Comparison of ENCODE assay signal across 23 cellular contexts in the genomic region with DNA sequence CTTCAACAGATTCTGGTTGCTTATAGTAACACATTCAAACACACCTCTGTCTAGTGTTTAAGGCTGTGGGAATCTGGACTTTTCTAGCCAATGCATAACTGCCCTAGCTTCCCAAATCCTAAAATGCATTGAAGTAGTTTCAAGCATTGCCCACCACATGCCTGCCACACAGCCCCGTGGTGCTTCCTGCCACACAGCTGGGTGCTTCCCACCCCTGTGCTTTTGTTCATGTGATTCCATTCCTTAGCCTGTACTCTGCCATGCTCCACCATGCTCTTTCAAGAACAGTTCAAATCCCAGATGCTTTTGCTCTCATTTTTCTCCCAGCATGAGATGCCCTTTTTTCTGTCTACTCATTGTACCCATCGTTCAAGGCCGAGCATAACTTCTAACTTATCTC. TPM values are rescaled to one million over a fixed set of nuclear protein-coding genes. Genes with fewer than 3 reads are reported as not detected.
DNase-seq lines count a peak whose midpoint lies in the region; ATAC-seq and TF ChIP-seq lines count a peak whose summit lies in the region.
"Had no signal": no experiment of that assay in that cellular context is flagged by ENCODE, and none has a peak within 500 bp of the region (broad histone marks: within the 10 kb centered on the region; RNA-seq: fewer than 3 reads in every experiment).

No MANE protein-coding gene starts in this region.

- H3K4me1 ChIP-seq in DND-41 (ENCODE audit: insufficient read depth, low read length): peaks cover 31% of the 10 kb centered on the region
- peaks cover 15% of the 10 kb centered on the region for H3K4me1 ChIP-seq in OCI-LY7 (ENCODE audit: insufficient read depth, low read length, poor library complexity, severe bottlenecking)
- H3K4me1 ChIP-seq in mesenchymal stem cell (ENCODE audit: control insufficient read depth, insufficient read depth, low read depth, low read length): peaks cover 2% of the 10 kb centered on the region
- H3K4me1 ChIP-seq in CD8-positive, alpha-beta memory T cell (ENCODE audit: insufficient read depth, low read length): peaks cover 37% of the 10 kb centered on the region

- peak overlapping the region in 2 of 7 donors; percentile 6 to 12 for H3K4me3 Mint-ChIP-seq in CD8-positive, alpha-beta memory T cell

- 63% methylated on average over 3 of the region's 3 CpGs for WGBS in mesenchymal stem cell

- peaks cover 69 to 90% (median 83%) of the 10 kb centered on the region in 3 donors for H3K4me1 Mint-ChIP-seq in CD8-positive, alpha-beta memory T cell

- intact Hi-C loops in OCI-LY7 (cut with micrococcal nuclease; ENCODE audit: unreplicated experiment): no loop called here

- no peak overlapping the region for H3K23ac ChIP-seq in mesenchymal stem cell (ENCODE audit: low read length in 2 of 2)

- no peaks in the 10 kb centered on the region for H3K9me2 ChIP-seq in OCI-LY7 (ENCODE audit: insufficient read depth, low read length)

- no peak overlapping the region for H2BK15ac ChIP-seq in mesenchymal stem cell (ENCODE audit: low read depth, poor library complexity, severe bottlenecking)

- H2AFZ ChIP-seq in DND-41 (ENCODE audit: low read depth, low read length): peak overlapping the region; percentile 45
- H2AFZ ChIP-seq in OCI-LY7 (ENCODE audit: low read length): peak overlapping the region; percentile 8; the same call in 1 of the 2 replicates
- H2AFZ ChIP-seq in mesenchymal stem cell (ENCODE audit: low read depth, low read length): peak overlapping the region; percentile 77

- H3K79me2 ChIP-seq in DND-41 (ENCODE audit: insufficient read depth, low read length) (peaks cover 26% of the 10 kb centered on the region), OCI-LY7 (ENCODE audit: insufficient read depth, low read depth, low read length) (peaks cover 12% of the 10 kb centered on the region)

- no peak overlapping the region for H2BK120ac ChIP-seq in mesenchymal stem cell (ENCODE audit: low read depth, low read length)

- peaks cover 0 to 10% (median 2%) of the 10 kb centered on the region in 3 donors for H3K36me3 Mint-ChIP-seq in CD8-positive, alpha-beta memory T cell
- H3K36me3 Mint-ChIP-seq: T-cell had no signal

- H2BK5ac ChIP-seq in mesenchymal stem cell (ENCODE audit: low read depth, low read length, poor library complexity, severe bottlenecking): no peak overlapping the region

- CTCF ChIA-PET in OCI-LY7 (lab: Charles Lee; ENCODE audit: unreplicated experiment): no interaction called here
- CTCF ChIA-PET in CD8-positive, alpha-beta memory T cell (lab: Charles Lee): interaction anchor here (1.4 kb wide), 1 partner anchor 30 kb away, joined by 4 read pairs; no protein-coding TSS in a partner anchor

- H3K4me3 ChIP-seq in DND-41 (ENCODE audit: low read depth in 1 of 2, low read length in 2 of 2) (no peak overlapping the region), OCI-LY7 (ENCODE audit: low read depth, low read length, poor library complexity, severe bottlenecking) (no peak overlapping the region), mesenchymal stem cell (ENCODE audit: insufficient read depth in 1 of 2, low read depth in 1 of 2, low read length in 2 of 2) (no peak overlapping the region)
- H3K4me3 ChIP-seq in CD8-positive, alpha-beta memory T cell (ENCODE audit: low read length): no peak overlapping the region
- H3K4me3 ChIP-seq: A549 had no signal

- TF ChIP-seq CTCF in DND-41 (IDR thresholded peaks at IDR 0.05; ENCODE audit: borderline replicate concordance, extremely low read depth, low read length, poor library complexity, severe bottlenecking) (no peak), OCI-LY7 (conservative IDR thresholded peaks at IDR 0.05; ENCODE audit: low read length) (no peak)

- H3K27ac ChIP-seq in DND-41 (ENCODE audit: low read length) (no peak overlapping the region), OCI-LY7 (ENCODE audit: low read depth, low read length, poor library complexity, severe bottlenecking) (no peak overlapping the region), mesenchymal stem cell (ENCODE audit: low read length, poor library complexity, severe bottlenecking) (no peak overlapping the region)
- H3K27ac ChIP-seq in CD8-positive, alpha-beta memory T cell (ENCODE audit: low read depth, low read length): no peak overlapping the region
- H3K27ac ChIP-seq: A549, C4-2B had no signal

- no peak overlapping the region for H2AK5ac ChIP-seq in mesenchymal stem cell (ENCODE audit: low read length, severe bottlenecking)

- no peaks in the 10 kb centered on the region for H3K27me3 Mint-ChIP-seq in CD8-positive, alpha-beta memory T cell
- H3K27me3 Mint-ChIP-seq: T-cell had no signal

- no TSS peak for BruUV-seq in OCI-LY7 (replicated peaks; lab: Mats Ljungman, UMichigan)

- no peak overlapping the region for H3K14ac ChIP-seq in mesenchymal stem cell (ENCODE audit: low read length in 2 of 2)

- H2BK12ac ChIP-seq in mesenchymal stem cell (ENCODE audit: low read length in 2 of 2): no peak overlapping the region

- no peak overlapping the region for H3K18ac ChIP-seq in mesenchymal stem cell (ENCODE audit: low read depth in 1 of 2, low read length in 2 of 2)

- no peak overlapping the region for H3K4me2 ChIP-seq in DND-41 (ENCODE audit: insufficient read depth, low read length)
- no peak overlapping the region for H3K4me2 ChIP-seq in OCI-LY7 (ENCODE audit: low read length)
- H3K4me2 ChIP-seq in mesenchymal stem cell (ENCODE audit: low read length, poor library complexity, severe bottlenecking): no peak overlapping the region
- H3K4me2 ChIP-seq: A549 had no signal

- no peaks in the 10 kb centered on the region for H4K20me1 ChIP-seq in DND-41 (ENCODE audit: insufficient read depth, low read length)
- H4K20me1 ChIP-seq in OCI-LY7 (ENCODE audit: insufficient read depth, low read length): no peaks in the 10 kb centered on the region

- H3K4ac ChIP-seq in mesenchymal stem cell (ENCODE audit: low read depth in 1 of 2, low read length in 2 of 2): no peak overlapping the region

- POLR2A ChIA-PET in OCI-LY7 (lab: Charles Lee): interaction anchor here (0.7 to 0.8 kb wide), 2 partner anchors 12 to 288 kb away, joined by 3 read pairs; no protein-coding TSS in a partner anchor
- POLR2A ChIA-PET in CD8-positive, alpha-beta memory T cell (lab: Charles Lee): interaction anchor here (0.6 kb wide), 1 partner anchor 333 kb away, joined by 3 read pairs; no protein-coding TSS in a partner anchor

- no peaks in the 10 kb centered on the region for H3K27me3 ChIP-seq in DND-41 (ENCODE audit: insufficient read depth, low read length, poor library complexity)
- H3K27me3 ChIP-seq in mesenchymal stem cell (ENCODE audit: control insufficient read depth in 1 of 2, insufficient read depth in 1 of 2, low read length in 2 of 2): no peaks in the 10 kb centered on the region
- no peaks in the 10 kb centered on the region for H3K27me3 ChIP-seq in CD8-positive, alpha-beta memory T cell (ENCODE audit: insufficient read depth, low read length, poor library complexity, severe bottlenecking)

- H3K9me3 ChIP-seq in DND-41 (ENCODE audit: insufficient read depth, low read length, severe bottlenecking) (no peaks in the 10 kb centered on the region), OCI-LY7 (ENCODE audit: low read length) (no peaks in the 10 kb centered on the region), mesenchymal stem cell (ENCODE audit: control insufficient read depth, low read length) (no peaks in the 10 kb centered on the region)
- H3K9me3 ChIP-seq in CD8-positive, alpha-beta memory T cell (ENCODE audit: low read length): no peaks in the 10 kb centered on the region
- H3K9me3 ChIP-seq: A549 had no signal

- H4K8ac ChIP-seq in mesenchymal stem cell (ENCODE audit: low read length): no peak overlapping the region

- H3K79me1 ChIP-seq in mesenchymal stem cell (replicated peaks; ENCODE audit: low read length, poor library complexity, severe bottlenecking): peaks cover 6% of the 10 kb centered on the region

- H3K36me3 ChIP-seq in DND-41 (ENCODE audit: insufficient read depth, low read length): no peaks in the 10 kb centered on the region; the same call in 1 of the 2 replicates
- no peaks in the 10 kb centered on the region for H3K36me3 ChIP-seq in OCI-LY7 (ENCODE audit: insufficient read depth, low read length)
- no peaks in the 10 kb centered on the region for H3K36me3 ChIP-seq in mesenchymal stem cell (ENCODE audit: control insufficient read depth in 1 of 2, insufficient read depth in 2 of 2, low read depth in 1 of 2, low read length in 2 of 2)
- H3K36me3 ChIP-seq in CD8-positive, alpha-beta memory T cell (ENCODE audit: insufficient read depth, low read length): no peaks in the 10 kb centered on the region

- H3K9me3 Mint-ChIP-seq in CD8-positive, alpha-beta memory T cell: peaks cover 0 to 5% (median 0%) of the 10 kb centered on the region in 5 donors
- H3K9me3 Mint-ChIP-seq: T-cell had no signal

- ATAC-seq in DND-41 (ENCODE audit: insufficient read depth, low read depth) (no peak), GM21381 (IDR thresholded peaks at IDR 0.05; ENCODE audit: unreplicated experiment) (no peak)
- ATAC-seq: A549, HCT116, HepG2, T-cell had no signal

- DNase-seq in DND-41: no peak
- DNase-seq in OCI-LY7 (ENCODE audit: low spot score): no peak
- DNase-seq in mesenchymal stem cell: no peak
- DNase-seq in germinal center (ENCODE audit: low spot score): no peak
- DNase-seq in CD8-positive, alpha-beta memory T cell: no peak
- DNase-seq in NCI-H1694 treated with DMSO at 0.1 percent for 48 hours (lab: John Stamatoyannopoulos, UW): no peak
- DNase-seq: DMS53, Kasumi-1, MV-4-11, NCI-H1105, NCI-H1436 treated with DMSO at 0.1 percent for 48 hours, NCI-H2029, NCI-H446, NCI-H524 treated with DMSO at 0.1 percent for 48 hours, NCI-H82, Right ventricle myocardium superior, RPMI8226, T-cell had no signal

- H3K27ac Mint-ChIP-seq in CD8-positive, alpha-beta memory T cell: peak overlapping the region in 2 of 8 donors; percentile 12 to 18

- no peak overlapping the region for H4K91ac ChIP-seq in mesenchymal stem cell (ENCODE audit: low read length)

- no peak overlapping the region for H3K9ac ChIP-seq in DND-41 (ENCODE audit: low read depth, low read length)
- no peak overlapping the region for H3K9ac ChIP-seq in mesenchymal stem cell (ENCODE audit: low read length)

RNA-seq across cellular contexts. Expression of gene CMC1, which starts 2.3 kb away (rescaled TPM):
- 3.4 and 12.1 TPM in 2 replicates for total RNA-seq in OCI-LY7 (2014; rRNA removed; shearing (Covaris generic))
- 26.9 and 32.5 TPM in 2 replicates for total RNA-seq in OCI-LY7 (2022)
- 47.5 TPM for polyA plus RNA-seq in mesenchymal stem cell (2013, experiment 1 of 2)
- polyA plus RNA-seq in mesenchymal stem cell (2013, experiment 2 of 2): 52.3 TPM
- total RNA-seq in CD8-positive, alpha-beta memory T cell: 10 to 100 TPM; 46.3 to 50.1 TPM
- polyA plus RNA-seq in CD8-positive, alpha-beta memory T cell: 205 TPM

Comparison
In these comparisons a context has a peak if more than half of its experiments do, and no peak if none do; other contexts are left out.
1. H2AFZ ChIP-seq: peak in every context shown above with its lines; median percentile 77 in mesenchymal stem cell; 45 in DND-41; 8 in OCI-LY7.